Comparison of ENCODE assay signal across 30 cellular contexts in genomic region chr7:24708244-24708643, GRCh38.
"Had no signal": no experiment of that assay in that cellular context is flagged by ENCODE, and none has a peak within 500 bp of the region (broad histone marks: within the 10 kb centered on the region; RNA-seq: fewer than 3 reads in every experiment).

No MANE protein-coding gene starts in this region.

- ATAC-seq: activated naive CD4-positive, alpha-beta T cell treated with anti-CD3 and anti-CD28 coated beads, Interleukin-2, amount 50 U/mL, for 72 hours; activated T-cell treated with anti-CD3 and anti-CD28 coated beads, Interleukin-2, amount 50 U/mL, for 72 hours; foreskin keratinocyte; heart left ventricle; left colon; naive thymus-derived CD4-positive, alpha-beta T cell; right lobe of liver; stimulated activated naive CD8-positive, alpha-beta T cell treated with anti-CD3 and anti-CD28 coated beads, Interleukin-15, Interleukin-2, amounts not matched to agents 100 U/mL and 50 U/mL, for 24 hours had no signal

- H3K9me3 Mint-ChIP-seq: activated naive CD4-positive, alpha-beta T cell treated with anti-CD3 and anti-CD28 coated beads, Interleukin-2, amount 50 U/mL, for 72 hours; activated T-cell treated with anti-CD3 and anti-CD28 coated beads, Interleukin-2, amount 50 U/mL, for 72 hours; central memory CD8-positive, alpha-beta T cell; dendritic cell treated with granulocyte-macrophage colony-stimulating factor and Interleukin-4, amounts not matched to agents 40 ng/mL and 50 ng/mL, for 4 days; mesothelial cell of epicardium; T-helper 2 cell treated with Interferon-gamma antibody and Interleukin-4, amounts not matched to agents 5 μg/mL and 100 μg/mL, for 36 hours had no signal

- H3K4me3 Mint-ChIP-seq: activated T-cell treated with anti-CD3 and anti-CD28 coated beads, Interleukin-2, amount 50 U/mL, for 72 hours; central memory CD8-positive, alpha-beta T cell; dendritic cell treated with granulocyte-macrophage colony-stimulating factor and Interleukin-4, amounts not matched to agents 40 ng/mL and 50 ng/mL, for 4 days; immature natural killer cell; mesothelial cell of epicardium; naive thymus-derived CD4-positive, alpha-beta T cell; T-helper 2 cell treated with Interferon-gamma antibody and Interleukin-4, amounts not matched to agents 5 μg/mL and 100 μg/mL, for 36 hours had no signal

- H3K9me3 ChIP-seq: esophagus muscularis mucosa, heart left ventricle, ovary, right lobe of liver, testis, transverse colon had no signal

- H3K4me3 ChIP-seq: esophagus muscularis mucosa, heart left ventricle, ovary, right lobe of liver, skin epidermis, testis, transverse colon had no signal

- H3K27me3 Mint-ChIP-seq: progenitor cell of endocrine pancreas had no signal

- H3K4me1 Mint-ChIP-seq: central memory CD8-positive, alpha-beta T cell; mesothelial cell of epicardium had no signal

- H3K36me3 Mint-ChIP-seq: activated naive CD4-positive, alpha-beta T cell treated with anti-CD3 and anti-CD28 coated beads, Interleukin-2, amount 50 U/mL, for 72 hours; immature natural killer cell; mesothelial cell of epicardium; naive thymus-derived CD4-positive, alpha-beta T cell had no signal

- H3K27me3 ChIP-seq: esophagus muscularis mucosa, foreskin keratinocyte, heart left ventricle, ovary, right lobe of liver, testis, transverse colon had no signal

- H3K36me3 ChIP-seq: ovary, right lobe of liver, transverse colon had no signal

- H3K27ac Mint-ChIP-seq: activated naive CD4-positive, alpha-beta T cell treated with anti-CD3 and anti-CD28 coated beads, Interleukin-2, amount 50 U/mL, for 72 hours; dendritic cell treated with granulocyte-macrophage colony-stimulating factor and Interleukin-4, amounts not matched to agents 40 ng/mL and 50 ng/mL, for 4 days; immature natural killer cell; mesothelial cell of epicardium; naive thymus-derived CD4-positive, alpha-beta T cell; progenitor cell of endocrine pancreas; T-helper 2 cell treated with Interferon-gamma antibody and Interleukin-4, amounts not matched to agents 5 μg/mL and 100 μg/mL, for 36 hours had no signal

- H3K27ac ChIP-seq: esophagus muscularis mucosa, foreskin keratinocyte, heart left ventricle, ovary, right lobe of liver, skin epidermis, testis, transverse colon had no signal

- DNase-seq: activated CD4-positive, alpha-beta T cell treated with anti-CD3 and anti-CD28 coated beads for 4 hours; activated CD4-positive, alpha-beta T cell treated with anti-CD3 and anti-CD28 coated beads, Interleukin-2, amount 50 U/mL, for 4 hours; activated naive CD4-positive, alpha-beta T cell; activated T-cell treated with anti-CD3 and anti-CD28 coated beads for 4 hours; activated T-cell treated with anti-CD3 and anti-CD28 coated beads, Interleukin-2, amount 50 U/mL, for 72 hours; aorta; effector CD4-positive, alpha-beta T cell; foreskin keratinocyte; heart left ventricle; hypothalamus; immature natural killer cell; kidney; left colon; mammary epithelial cell; naive thymus-derived CD4-positive, alpha-beta T cell; ovary; right lobe of liver; stimulated activated CD4-positive, alpha-beta T cell treated with anti-CD3 and anti-CD28 coated beads, Interleukin-12 subunit alpha, Interleukin-12 subunit beta, amount 100 ng/mL, for 4 hours; stimulated activated CD4-positive, alpha-beta T cell treated with anti-CD3 and anti-CD28 coated beads, Interleukin-4, amount 100 ng/mL, for 1 hour; stimulated activated naive CD8-positive, alpha-beta T cell treated with anti-CD3 and anti-CD28 coated beads, Interleukin-15, Interleukin-2, amounts not matched to agents 100 U/mL and 50 U/mL, for 24 hours; testis; transverse colon had no signal

- H3K4me1 ChIP-seq: right lobe of liver, testis, transverse colon had no signal
